Comparison of ENCODE assay signal across 1 cellular context in the genomic region with DNA sequence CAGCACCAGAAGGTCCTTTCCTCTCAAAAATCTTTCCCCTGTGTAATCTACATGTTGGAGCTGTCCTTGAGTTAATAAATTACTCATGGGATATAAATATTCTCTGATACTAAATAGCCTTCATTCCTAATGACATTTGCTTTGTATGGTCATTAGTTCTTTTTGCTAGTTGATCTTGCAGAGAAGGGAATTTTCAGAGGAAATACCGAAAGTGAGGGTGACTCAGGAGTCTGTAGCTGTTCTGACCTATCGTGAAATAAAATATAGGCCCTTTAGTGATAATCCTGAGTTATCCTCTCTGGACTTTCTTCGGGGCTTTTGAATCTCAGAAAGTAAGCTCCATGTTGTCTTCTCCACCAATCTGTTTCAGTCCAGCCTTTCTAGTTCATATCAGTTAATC.
TF ChIP-seq lines count a peak whose summit lies in the region.

No MANE protein-coding gene starts in this region.

TF ChIP-seq in endothelial cell of umbilical vein, 7 proteins besides CTCF, POLR2A, EP300 and RAD21:
- TF ChIP-seq, protein P1, sequence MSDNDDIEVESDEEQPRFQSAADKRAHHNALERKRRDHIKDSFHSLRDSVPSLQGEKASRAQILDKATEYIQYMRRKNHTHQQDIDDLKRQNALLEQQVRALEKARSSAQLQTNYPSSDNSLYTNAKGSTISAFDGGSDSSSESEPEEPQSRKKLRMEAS (IDR thresholded peaks at IDR 0.05; ENCODE audit: insufficient read depth, insufficient read length), result no peak
- peak; percentile 24 for TF ChIP-seq FOS (IDR thresholded peaks at IDR 0.05; ENCODE audit: borderline replicate concordance, insufficient read depth, low read length)
TF ChIP-seq in endothelial cell of umbilical vein: peak in this region for 1.
